ENCODE assay signal across 32 cellular contexts in genomic region chr2:3759766-3760165, GRCh38. TPM values are rescaled to one million over a fixed set of nuclear protein-coding genes. Genes with fewer than 3 reads are reported as not detected.
"Had no signal": no experiment of that assay in that cellular context is flagged by ENCODE, and none has a peak within 500 bp of the region (broad histone marks: within the 10 kb centered on the region; RNA-seq: fewer than 3 reads in every experiment).

No MANE protein-coding gene starts in this region.

- H3K36me3 ChIP-seq: breast epithelium, SJCRH30, WERI-Rb-1 had no signal

- H3K4me3 ChIP-seq: breast epithelium, K562, SJCRH30, SK-N-MC had no signal

- H3K27ac Mint-ChIP-seq: activated CD4-positive, alpha-beta T cell treated with anti-CD3 and anti-CD28 coated beads, Interleukin-2, amount 10 ng/mL, durations not matched to agents 24 days and 14 days; activated CD8-positive, alpha-beta T cell treated with anti-CD3 and anti-CD28 coated beads for 36 hours; activated naive CD4-positive, alpha-beta T cell treated with anti-CD3 and anti-CD28 coated beads for 36 hours; activated naive CD4-positive, alpha-beta T cell treated with anti-CD3 and anti-CD28 coated beads, Interleukin-2, amount 50 U/mL, for 72 hours; activated T-cell treated with anti-CD3 and anti-CD28 coated beads, Interleukin-2, amount 50 U/mL, for 24 hours had no signal

- H3K27ac ChIP-seq: breast epithelium, SJCRH30, SK-N-MC, WERI-Rb-1 had no signal

- H3K4me1 Mint-ChIP-seq: activated CD4-positive, alpha-beta T cell treated with anti-CD3 and anti-CD28 coated beads, Interleukin-2, amount 10 ng/mL, durations not matched to agents 24 days and 14 days had no signal

- DNase-seq: activated CD4-positive, alpha-beta T cell treated with anti-CD3 and anti-CD28 coated beads for 1 hour; activated CD4-positive, alpha-beta T cell treated with anti-CD3 and anti-CD28 coated beads, Interleukin-2, amount 10 ng/mL, durations not matched to agents 24 days and 14 days; activated CD4-positive, alpha-beta T cell treated with anti-CD3 and anti-CD28 coated beads, Interleukin-2, amount 50 U/mL, for 4 hours; activated CD4-positive, CD25-positive, alpha-beta regulatory T cell; activated CD8-positive, alpha-beta T cell treated with anti-CD3 and anti-CD28 coated beads for 36 hours; activated gamma-delta T cell treated with Interleukin-2 at 50 U/mL for 16 hours; activated naive CD4-positive, alpha-beta T cell treated with anti-CD3 and anti-CD28 coated beads for 36 hours; activated T-cell treated with anti-CD3 and anti-CD28 coated beads, Interleukin-2, amount 50 U/mL, for 24 hours; amniotic stem cell; aorta; cerebellar nuclear complex; NCI-H1105; NCI-H1417 treated with DMSO at 0.1 percent for 48 hours; NCI-H187 treated with DMSO at 0.1 percent for 48 hours; NCI-H2081; NCI-H2171 treated with DMSO at 0.1 percent for 48 hours; NCI-H446 treated with DMSO at 0.1 percent for 48 hours; NCI-H69; NCI-H82; SHP77; SJCRH30; T1000 had no signal

- H3K9me3 ChIP-seq: breast epithelium, SJCRH30 had no signal

- H3K4me3 Mint-ChIP-seq: activated CD4-positive, alpha-beta T cell treated with anti-CD3 and anti-CD28 coated beads, Interleukin-2, amount 10 ng/mL, durations not matched to agents 24 days and 14 days; activated CD8-positive, alpha-beta T cell treated with anti-CD3 and anti-CD28 coated beads for 36 hours; activated naive CD4-positive, alpha-beta T cell treated with anti-CD3 and anti-CD28 coated beads for 36 hours; activated T-cell treated with anti-CD3 and anti-CD28 coated beads, Interleukin-2, amount 50 U/mL, for 24 hours had no signal

- H3K27me3 Mint-ChIP-seq: activated CD4-positive, alpha-beta T cell treated with anti-CD3 and anti-CD28 coated beads, Interleukin-2, amount 10 ng/mL, durations not matched to agents 24 days and 14 days had no signal

- H3K9me3 Mint-ChIP-seq: activated CD8-positive, alpha-beta T cell treated with anti-CD3 and anti-CD28 coated beads for 36 hours; activated naive CD4-positive, alpha-beta T cell treated with anti-CD3 and anti-CD28 coated beads for 36 hours; activated T-cell treated with anti-CD3 and anti-CD28 coated beads, Interleukin-2, amount 50 U/mL, for 24 hours had no signal

- H3K36me3 Mint-ChIP-seq: activated naive CD4-positive, alpha-beta T cell treated with anti-CD3 and anti-CD28 coated beads, Interleukin-2, amount 50 U/mL, for 72 hours had no signal

- ATAC-seq: activated CD8-positive, alpha-beta T cell treated with anti-CD3 and anti-CD28 coated beads for 36 hours; activated naive CD4-positive, alpha-beta T cell treated with anti-CD3 and anti-CD28 coated beads, Interleukin-2, amount 50 U/mL, for 72 hours; K562; Panc1 had no signal

- H3K4me1 ChIP-seq: breast epithelium, SJCRH30 had no signal

RNA-seq across cellular contexts. Expression of gene DCDC2C, which starts 56.4 kb away (rescaled TPM):
- total RNA-seq: activated CD4-positive, alpha-beta T cell treated with anti-CD3 and anti-CD28 coated beads, Interleukin-2, amount 10 ng/mL, durations not matched to agents 24 days and 14 days; activated CD8-positive, alpha-beta T cell treated with anti-CD3 and anti-CD28 coated beads for 36 hours; activated naive CD4-positive, alpha-beta T cell treated with anti-CD3 and anti-CD28 coated beads for 36 hours; activated naive CD4-positive, alpha-beta T cell treated with anti-CD3 and anti-CD28 coated beads, Interleukin-2, amount 50 U/mL, for 72 hours; K562; M059J; RPMI7951; SJCRH30; T-helper 1 cell treated with Interleukin-12 subunit alpha and Interleukin-12 subunit beta and Interleukin-4 antibody, amounts not matched to agents 30 ng/mL and 1 ng/mL, for 36 hours; T-helper 2 cell treated with Interferon-gamma antibody and Interleukin-4, amounts not matched to agents 100 ng/mL and 5 ng/mL, for 36 hours had no signal
- polyA plus RNA-seq: K562 had no signal
